20 cellular contexts compared by ENCODE assay signal in genomic region chr1:3242408-3243270, GRCh38.
"Had no signal": no experiment of that assay in that cellular context is flagged by ENCODE, and none has a peak within 500 bp of the region (broad histone marks: within the 10 kb centered on the region; RNA-seq: fewer than 3 reads in every experiment).

No MANE protein-coding gene starts in this region.

- H3K36me3 ChIP-seq: gastrocnemius medialis, lower lobe of right lung, neutrophil, pancreas, right lobe of liver, suprapubic skin, tibial nerve, upper lobe of left lung, uterus had no signal

- H3K9me3 ChIP-seq: gastrocnemius medialis, lower lobe of right lung, neutrophil, pancreas, right lobe of liver, suprapubic skin, upper lobe of left lung, uterus had no signal

- H3K4me1 Mint-ChIP-seq: naive thymus-derived CD8-positive, alpha-beta T cell had no signal

- H3K27ac Mint-ChIP-seq: naive thymus-derived CD8-positive, alpha-beta T cell; nephron progenitor cell; stimulated activated naive B cell treated with anti-CD40 and anti-IgM and Interleukin-4, amounts not matched to agents 10 μg/mL and 1 μg/mL and 100 μg/mL, for 72 hours; stimulated activated naive CD8-positive, alpha-beta T cell treated with anti-CD3 and anti-CD28 coated beads, Interleukin-15, Interleukin-2, amounts not matched to agents 100 ng/mL and 50 ng/mL, for 24 hours had no signal

- ATAC-seq: gastrocnemius medialis; left ventricle myocardium superior; lower lobe of right lung; naive thymus-derived CD8-positive, alpha-beta T cell; pancreas; right lobe of liver; stimulated activated naive B cell treated with anti-CD40 and anti-IgM and Interleukin-4, amounts not matched to agents 10 μg/mL and 1 μg/mL and 100 μg/mL, for 72 hours had no signal

- H3K27ac ChIP-seq: dorsolateral prefrontal cortex, gastrocnemius medialis, lower lobe of right lung, neutrophil, pancreas, right lobe of liver, suprapubic skin, upper lobe of left lung, uterus had no signal

- DNase-seq: dorsolateral prefrontal cortex; effector CD4-positive, alpha-beta T cell; gastrocnemius medialis; head of caudate nucleus; left ventricle myocardium superior; lower lobe of right lung; naive thymus-derived CD8-positive, alpha-beta T cell; nephron progenitor cell; right lobe of liver; small intestine; stimulated activated CD4-positive, alpha-beta T cell treated with anti-CD3 and anti-CD28 coated beads, Interleukin-15, amount 100 ng/mL, for 24 hours; stimulated activated CD4-positive, alpha-beta T cell treated with anti-CD3 and anti-CD28 coated beads, Interleukin-2, amount 100 ng/mL, for 48 hours; stimulated activated naive B cell treated with anti-CD40 and anti-IgM and Interleukin-4, amounts not matched to agents 10 μg/mL and 1 μg/mL and 100 μg/mL, for 72 hours; uterus had no signal

- H3K9me3 Mint-ChIP-seq: naive thymus-derived CD8-positive, alpha-beta T cell; stimulated activated naive B cell treated with anti-CD40 and anti-IgM and Interleukin-4, amounts not matched to agents 10 μg/mL and 1 μg/mL and 100 μg/mL, for 72 hours; stimulated activated naive CD8-positive, alpha-beta T cell treated with anti-CD3 and anti-CD28 coated beads, Interleukin-15, Interleukin-2, amounts not matched to agents 100 ng/mL and 50 ng/mL, for 24 hours had no signal

- H3K36me3 Mint-ChIP-seq: naive thymus-derived CD8-positive, alpha-beta T cell; stimulated activated naive B cell treated with anti-CD40 and anti-IgM and Interleukin-4, amounts not matched to agents 10 μg/mL and 1 μg/mL and 100 μg/mL, for 72 hours had no signal

- H3K27me3 ChIP-seq: pancreas, right lobe of liver, upper lobe of left lung had no signal

- H3K4me1 ChIP-seq: gastrocnemius medialis, pancreas, right lobe of liver, uterus had no signal

- H3K4me3 ChIP-seq: dorsolateral prefrontal cortex, gastrocnemius medialis, lower lobe of right lung, pancreas, right lobe of liver, suprapubic skin, tibial nerve, upper lobe of left lung, uterus had no signal

- H3K4me3 Mint-ChIP-seq: naive thymus-derived CD8-positive, alpha-beta T cell; nephron progenitor cell; stimulated activated naive B cell treated with anti-CD40 and anti-IgM and Interleukin-4, amounts not matched to agents 10 μg/mL and 1 μg/mL and 100 μg/mL, for 72 hours; stimulated activated naive CD8-positive, alpha-beta T cell treated with anti-CD3 and anti-CD28 coated beads, Interleukin-15, Interleukin-2, amounts not matched to agents 100 ng/mL and 50 ng/mL, for 24 hours had no signal
